ENCODE assay signal across 16 cellular contexts in the genomic region with DNA sequence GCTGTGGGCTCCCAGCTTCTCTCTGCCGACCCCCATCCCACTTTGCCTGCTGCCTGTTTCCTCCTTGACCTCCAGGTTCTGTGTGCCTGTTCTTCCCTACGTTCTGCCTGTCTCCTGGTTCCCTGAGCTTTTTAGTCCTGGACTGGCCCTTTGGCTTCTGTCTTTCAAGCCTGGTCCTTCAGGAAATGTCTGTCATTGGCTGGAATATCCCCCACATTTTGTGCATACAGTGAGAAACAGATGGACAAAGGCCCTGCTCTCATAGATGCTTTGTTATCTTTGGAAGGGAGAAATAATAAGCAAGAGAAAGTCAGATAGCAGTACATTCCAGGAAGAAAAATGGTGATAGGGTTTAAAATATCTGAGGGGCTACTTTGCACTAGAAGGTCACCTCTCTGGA. TPM values are rescaled to one million over a fixed set of nuclear protein-coding genes. Genes with fewer than 3 reads are reported as not detected.
DNase-seq lines count a peak whose midpoint lies in the region; ATAC-seq, FAIRE-seq and TF ChIP-seq lines count a peak whose summit lies in the region.
"Had no signal": no experiment of that assay in that cellular context is flagged by ENCODE, and none has a peak within 500 bp of the region (broad histone marks: within the 10 kb centered on the region; RNA-seq: fewer than 3 reads in every experiment).

No MANE protein-coding gene starts in this region.

- peak overlapping the region; percentile 70 for H3K4me2 ChIP-seq in GM12878 (ENCODE audit: control insufficient read depth, insufficient read depth)
- H3K4me2 ChIP-seq: A549 had no signal

- H3K4me1 ChIP-seq in GM12878 (ENCODE audit: control insufficient read depth, insufficient read depth, low read length) (peaks cover 72% of the 10 kb centered on the region), thymus (ENCODE audit: control insufficient read depth, insufficient read depth, low read length) (peaks cover 46% of the 10 kb centered on the region)
- H3K4me1 ChIP-seq: A549 had no signal

- no peak overlapping the region for H2AFZ ChIP-seq in GM12878 (ENCODE audit: control insufficient read depth, low read depth, low read length)

- WGBS in GM12878 (ENCODE audit: insufficient coverage, insufficient replicate concordance, low lambda C conversion rate, missing lambda C conversion rate): 100% methylated on average over 2 of the region's 2 CpGs
- 87% methylated on average over 2 of the region's 2 CpGs for WGBS in thymus

- RAD21 ChIA-PET in GM12878 (lab: Charles Lee; ENCODE audit: unreplicated experiment): no interaction called here

- H3K27ac ChIP-seq in GM12878 (ENCODE audit: control insufficient read depth, insufficient read depth): peak overlapping the region; percentile 74
- H3K27ac ChIP-seq in thymus (ENCODE audit: low read depth): peak overlapping the region; percentile 93
- H3K27ac ChIP-seq: A549, psoas muscle, RWPE1 had no signal

- no peak for ATAC-seq in GM12878
- ATAC-seq: A549 had no signal

- FAIRE-seq in GM12878 (lab: Jason Lieb, UNC): no peak
- FAIRE-seq: A549, frontal cortex had no signal

- H3K9me3 Mint-ChIP-seq in activated naive CD4-positive, alpha-beta T cell treated with anti-CD3 and anti-CD28 coated beads, Interleukin-2, amount 10 ng/mL, durations not matched to agents 7 days and 5 days: no peaks in the 10 kb centered on the region
- no peaks in the 10 kb centered on the region for H3K9me3 Mint-ChIP-seq in activated naive CD4-positive, alpha-beta T cell treated with anti-CD3 and anti-CD28 coated beads for 36 hours
- peaks cover 0 to 2% (median 0%) of the 10 kb centered on the region in 6 donors for H3K9me3 Mint-ChIP-seq in immature natural killer cell
- H3K9me3 Mint-ChIP-seq: T-helper 2 cell treated with Interferon-gamma antibody and Interleukin-4, amounts not matched to agents 5 μg/mL and 100 μg/mL, for 36 hours had no signal

- SMC1A ChIA-PET in GM12878 (lab: Charles Lee; ENCODE audit: uncharacterized antibody, unreplicated experiment): interaction anchor here (0.7 to 1.3 kb wide), 2 partner anchors 11 to 14 kb away, joined by 4 to 5 read pairs; no protein-coding TSS in a partner anchor

- H3K36me3 ChIP-seq in GM12878 (ENCODE audit: control insufficient read depth in 2 of 2, insufficient read depth in 2 of 2, low read length in 1 of 2) (peaks cover 6 to 9% of the 10 kb centered on the region in 2 experiments), thymus (ENCODE audit: control insufficient read depth, insufficient read depth) (peaks cover 6% of the 10 kb centered on the region)

- no peak for TF ChIP-seq POLR2A in GM12878 (IDR thresholded peaks at IDR 0.05; ENCODE audit: low read depth, low read length)

- H4K20me1 ChIP-seq in GM12878 (ENCODE audit: control insufficient read depth, insufficient read depth): no peaks in the 10 kb centered on the region

- no peak for TF ChIP-seq EP300 in GM12878 (IDR thresholded peaks at IDR 0.05; ENCODE audit: borderline replicate concordance in 1 of 2, control insufficient read depth in 1 of 2, low read depth in 2 of 2, low read length in 2 of 2)

- CTCF ChIA-PET in activated naive CD4-positive, alpha-beta T cell treated with anti-CD3 and anti-CD28 coated beads, Interleukin-2, amount 10 ng/mL, durations not matched to agents 7 days and 5 days (lab: Charles Lee): no interaction called here
- CTCF ChIA-PET in activated naive CD4-positive, alpha-beta T cell treated with anti-CD3 and anti-CD28 coated beads for 36 hours (lab: Charles Lee): no interaction called here
- CTCF ChIA-PET in GM12878 (lab: Yijun Ruan, JAX): interaction anchor here (0.6 to 5.1 kb wide), 4 partner anchors 9 to 152 kb away, joined by 3 to 25 read pairs (median 8); no protein-coding TSS in a partner anchor

- intact Hi-C loops in activated naive CD4-positive, alpha-beta T cell treated with anti-CD3 and anti-CD28 coated beads for 36 hours (cut with micrococcal nuclease): no loop called here
- intact Hi-C loops in GM12878 (cut with micrococcal nuclease; ENCODE audit: unreplicated experiment): no loop called here

- peaks cover 77% of the 10 kb centered on the region for H3K4me1 Mint-ChIP-seq in activated naive CD4-positive, alpha-beta T cell treated with anti-CD3 and anti-CD28 coated beads, Interleukin-2, amount 10 ng/mL, durations not matched to agents 7 days and 5 days
- H3K4me1 Mint-ChIP-seq in activated naive CD4-positive, alpha-beta T cell treated with anti-CD3 and anti-CD28 coated beads for 36 hours (ENCODE audit: low read depth): peaks cover 74% of the 10 kb centered on the region
- H3K4me1 Mint-ChIP-seq in immature natural killer cell: peaks cover 51 to 68% of the 10 kb centered on the region in 2 donors

- in situ Hi-C loops in GM12878 (cut with MboI): no loop called here

- H3K27me3 Mint-ChIP-seq in activated naive CD4-positive, alpha-beta T cell treated with anti-CD3 and anti-CD28 coated beads, Interleukin-2, amount 10 ng/mL, durations not matched to agents 7 days and 5 days: no peaks in the 10 kb centered on the region
- peaks cover 2% of the 10 kb centered on the region for H3K27me3 Mint-ChIP-seq in activated naive CD4-positive, alpha-beta T cell treated with anti-CD3 and anti-CD28 coated beads for 36 hours (ENCODE audit: low read depth)
- H3K27me3 Mint-ChIP-seq in immature natural killer cell (ENCODE audit: low read depth in 3 of 3): peaks cover 7 to 21% (median 14%) of the 10 kb centered on the region in 3 donors

- no peak for TF ChIP-seq RAD21 in GM12878 (IDR thresholded peaks at IDR 0.05; ENCODE audit: insufficient read depth, low read depth, low read length)

- POLR2A ChIA-PET in GM12878 (lab: Charles Lee): interaction anchor here (2.8 kb wide), 1 partner anchor 9 kb away, joined by 6 read pairs; no protein-coding TSS in a partner anchor

- no peak for DNase-seq in activated naive CD4-positive, alpha-beta T cell treated with anti-CD3 and anti-CD28 coated beads, Interleukin-2, amount 10 ng/mL, durations not matched to agents 7 days and 5 days
- no peak for DNase-seq in activated naive CD4-positive, alpha-beta T cell treated with anti-CD3 and anti-CD28 coated beads for 36 hours
- DNase-seq in GM12878 (ENCODE audit: low read depth, low spot score) (no peak), immature natural killer cell (no peak), NCI-H446 (lab: John Stamatoyannopoulos, UW) (no peak), retina (no peak), NCI-H446 treated with DMSO at 0.1 percent for 48 hours (lab: John Stamatoyannopoulos, UW) (no peak)
- DNase-seq: activated CD4-positive, alpha-beta T cell treated with anti-CD3 and anti-CD28 coated beads, Interleukin-2, amount 50 U/mL, for 1 hour; NCI-H187 treated with DMSO at 0.1 percent for 48 hours; NCI-H748 treated with DMSO at 0.1 percent for 48 hours had no signal

- H3K9me3 ChIP-seq in GM12878 (replicated peaks; ENCODE audit: control insufficient read depth, insufficient read depth, low read length): no peaks in the 10 kb centered on the region
- no peaks in the 10 kb centered on the region for H3K9me3 ChIP-seq in thymus (ENCODE audit: control insufficient read depth)
- H3K9me3 ChIP-seq: A549, psoas muscle had no signal

- peak overlapping the region; percentile 79 for H3K27ac Mint-ChIP-seq in activated naive CD4-positive, alpha-beta T cell treated with anti-CD3 and anti-CD28 coated beads, Interleukin-2, amount 10 ng/mL, durations not matched to agents 7 days and 5 days
- H3K27ac Mint-ChIP-seq in activated naive CD4-positive, alpha-beta T cell treated with anti-CD3 and anti-CD28 coated beads for 36 hours: no peak overlapping the region
- H3K27ac Mint-ChIP-seq in immature natural killer cell: peak overlapping the region in 3 of 6 donors; percentile 37 to 62 (median 47)
- H3K27ac Mint-ChIP-seq: T-helper 2 cell treated with Interferon-gamma antibody and Interleukin-4, amounts not matched to agents 5 μg/mL and 100 μg/mL, for 36 hours had no signal

- H3K9ac ChIP-seq in GM12878 (ENCODE audit: control insufficient read depth, insufficient read depth, low read length): peak overlapping the region; percentile 29

- peaks cover 18% of the 10 kb centered on the region for H3K36me3 Mint-ChIP-seq in activated naive CD4-positive, alpha-beta T cell treated with anti-CD3 and anti-CD28 coated beads, Interleukin-2, amount 10 ng/mL, durations not matched to agents 7 days and 5 days
- peaks cover 7% of the 10 kb centered on the region for H3K36me3 Mint-ChIP-seq in activated naive CD4-positive, alpha-beta T cell treated with anti-CD3 and anti-CD28 coated beads for 36 hours (ENCODE audit: low read depth)
- H3K36me3 Mint-ChIP-seq in immature natural killer cell: peaks cover 13 to 25% (median 14%) of the 10 kb centered on the region in 3 donors

- H3K79me2 ChIP-seq in GM12878 (ENCODE audit: control insufficient read depth, insufficient read depth, low read length): peaks cover 85% of the 10 kb centered on the region

- no TSS peak for BruUV-seq in GM12878 (replicated peaks; lab: Mats Ljungman, UMichigan)

- no peak for TF ChIP-seq CTCF in GM12878 (IDR thresholded peaks at IDR 0.05 in 2 of 3, conservative IDR thresholded peaks at IDR 0.05 in 1 of 3; ENCODE audit: control insufficient read depth in 2 of 3, extremely low read depth in 1 of 3, insufficient read depth in 1 of 3, low read depth in 3 of 3, low read length in 3 of 3)

- H3K4me3 Mint-ChIP-seq in activated naive CD4-positive, alpha-beta T cell treated with anti-CD3 and anti-CD28 coated beads, Interleukin-2, amount 10 ng/mL, durations not matched to agents 7 days and 5 days: no peak overlapping the region
- no peak overlapping the region for H3K4me3 Mint-ChIP-seq in activated naive CD4-positive, alpha-beta T cell treated with anti-CD3 and anti-CD28 coated beads for 36 hours
- H3K4me3 Mint-ChIP-seq in immature natural killer cell: peak overlapping the region in 3 of 5 donors; percentile 41 to 74 (median 42)

- no peaks in the 10 kb centered on the region for H3K27me3 ChIP-seq in GM12878 (replicated peaks in 1 of 2; ENCODE audit: control insufficient read depth in 2 of 2, insufficient read depth in 2 of 2, low read length in 1 of 2)
- H3K27me3 ChIP-seq in thymus (ENCODE audit: control insufficient read depth, insufficient read depth): no peaks in the 10 kb centered on the region

- peak overlapping the region; percentile 37; the same call in 1 of the 2 replicates for H3K4me3 ChIP-seq in GM12878
- H3K4me3 ChIP-seq in thymus (ENCODE audit: low read length): no peak overlapping the region
- H3K4me3 ChIP-seq: A549, psoas muscle had no signal

RNA-seq across cellular contexts. Expression of gene MGAT5, which starts 5.7 kb away (rescaled TPM):
- total RNA-seq in activated naive CD4-positive, alpha-beta T cell treated with anti-CD3 and anti-CD28 coated beads for 36 hours: 10 to 100 TPM; 11.6 to 13.0 TPM
- 135 and 137 TPM in 2 replicates for total RNA-seq in GM12878 (2013; cell fraction: nucleolus; rRNA removed)
- total RNA-seq in GM12878 (2014; rRNA removed): 54.3 and 54.6 TPM in 2 replicates
- total RNA-seq in GM12878 (2014; rRNA removed; fragmentation: Illumina TruSeq; extraction: Trizol): 53.7 and 54.0 TPM in 2 replicates
- 104 and 109 TPM in 2 replicates for total RNA-seq in GM12878 (2021)
- polyA plus RNA-seq in GM12878 (2011; ENCODE audit: low read depth): 32.2 TPM
- 30.1 and 31.5 TPM in 2 replicates for polyA plus RNA-seq in GM12878 (2011; rRNA removed)
- 34.4 and 35.9 TPM in 2 replicates for polyA plus RNA-seq in GM12878 (2011; cell fraction: cytosol; rRNA removed)
- 27.6 and 27.9 TPM in 2 replicates for polyA plus RNA-seq in GM12878 (2011; cell fraction: nucleus; rRNA removed)
- polyA plus RNA-seq in GM12878 (2012): 33.0 and 39.4 TPM in 2 replicates
- polyA plus RNA-seq in GM12878 (2014; fragmentation: Illumina TruSeq; extraction: Trizol): 55.3 and 58.4 TPM in 2 replicates
- 1 to 10 TPM; 9.1 to 9.8 TPM for polyA plus RNA-seq in GM12878 (2014; fragmentation: Nextera tagmentation; extraction: Ambion mirVana)
- polyA plus RNA-seq in GM12878 (2014; rRNA removed): 40.2 and 40.9 TPM in 2 replicates
- polyA plus RNA-seq in GM12878 (2016; fragmentation: Nextera tagmentation; extraction: Ambion mirVana): 1 to 10 TPM; 4.9 to 6.3 TPM
- 126 and 130 TPM in 2 replicates for polyA minus RNA-seq in GM12878 (2011; rRNA and poly(A)+ RNA removed)
- polyA minus RNA-seq in GM12878 (2011; cell fraction: cytosol; rRNA and poly(A)+ RNA removed): 31.1 and 35.7 TPM in 2 replicates
- polyA minus RNA-seq in GM12878 (2011; cell fraction: nucleus; rRNA and poly(A)+ RNA removed): 117 and 129 TPM in 2 replicates
- polyA plus RNA-seq in immature natural killer cell: 1 to 10 TPM; 2.2 to 7.3 (median 4.0) TPM
- polyA plus RNA-seq in thymus: 8.8 TPM

Comparison
In these comparisons a context has a peak if more than half of its experiments do, and no peak if none do; other contexts are left out.
1. H3K4me3 Mint-ChIP-seq: peak in immature natural killer cell (3 of 5); none in activated naive CD4-positive, alpha-beta T cell treated with anti-CD3 and anti-CD28 coated beads, Interleukin-2, amount 10 ng/mL, durations not matched to agents 7 days and 5 days (single experiment) and activated naive CD4-positive, alpha-beta T cell treated with anti-CD3 and anti-CD28 coated beads for 36 hours (single experiment).